Comparison of ENCODE assay signal across 19 cellular contexts in the genomic region with DNA sequence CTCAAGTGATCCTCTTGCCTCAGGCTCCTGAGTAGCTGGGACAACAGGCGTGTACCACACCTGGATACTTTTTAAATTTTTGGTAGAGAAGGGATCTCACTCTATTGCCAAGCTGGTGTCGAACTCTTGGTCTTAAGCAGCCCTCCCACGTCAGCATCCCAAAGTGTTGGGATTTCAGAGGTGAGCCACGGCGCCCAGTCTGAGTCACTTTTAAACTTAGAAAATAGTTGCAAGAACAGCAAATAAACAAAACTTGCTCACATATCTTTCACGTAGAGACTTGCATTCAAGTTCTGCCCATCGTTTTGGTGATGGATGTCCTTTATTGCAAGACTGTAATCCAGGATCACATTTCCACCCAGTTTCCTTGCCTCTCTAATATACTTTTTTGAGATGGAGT.
"Had no signal": no experiment of that assay in that cellular context is flagged by ENCODE, and none has a peak within 500 bp of the region (broad histone marks: within the 10 kb centered on the region; RNA-seq: fewer than 3 reads in every experiment).

No MANE protein-coding gene starts in this region.

- H3K4me3 Mint-ChIP-seq: activated T-helper 1 cell treated with anti-CD3 and anti-CD28 coated beads, Interleukin-12 subunit alpha, Interleukin-12 subunit beta, Interleukin-2, Interleukin-4 antibody, amounts not matched to agents 30 ng/mL and 10 ng/mL and 1 ng/mL, durations not matched to agents 14 hours and 24 hours and 36 hours; endodermal cell; immature natural killer cell; naive thymus-derived CD8-positive, alpha-beta T cell; stimulated activated memory B cell treated with anti-CD40 and anti-IgM and Interleukin-4, amounts not matched to agents 10 μg/mL and 1 μg/mL and 100 μg/mL, for 72 hours; T-helper 1 cell treated with Interleukin-12 subunit alpha and Interleukin-12 subunit beta and Interleukin-4 antibody, amounts not matched to agents 30 μg/mL and 1 μg/mL, for 36 hours had no signal

- H3K27ac Mint-ChIP-seq: activated naive CD4-positive, alpha-beta T cell treated with anti-CD3 and anti-CD28 coated beads, Interleukin-2, amount 50 U/mL, for 72 hours; activated T-helper 1 cell treated with anti-CD3 and anti-CD28 coated beads, Interleukin-12 subunit alpha, Interleukin-12 subunit beta, Interleukin-2, Interleukin-4 antibody, amounts not matched to agents 30 ng/mL and 10 ng/mL and 1 ng/mL, durations not matched to agents 14 hours and 24 hours and 36 hours; endodermal cell; stimulated activated memory B cell treated with anti-CD40 and anti-IgM and Interleukin-4, amounts not matched to agents 10 μg/mL and 1 μg/mL and 100 μg/mL, for 72 hours; T-helper 1 cell treated with Interleukin-12 subunit alpha and Interleukin-12 subunit beta and Interleukin-4 antibody, amounts not matched to agents 30 μg/mL and 1 μg/mL, for 36 hours had no signal

- DNase-seq: activated CD4-positive, alpha-beta T cell treated with anti-CD3 and anti-CD28 coated beads for 1 hour; activated gamma-delta T cell treated with Interleukin-2 at 50 U/mL for 16 hours; activated T-cell treated with anti-CD3 and anti-CD28 coated beads for 4 hours; dorsolateral prefrontal cortex; endodermal cell; erythroblast; immature natural killer cell; kidney glomerular epithelial cell; mesendoderm; naive thymus-derived CD8-positive, alpha-beta T cell; ovary; stimulated activated CD4-positive, alpha-beta T cell treated with anti-CD3 and anti-CD28 coated beads, Interleukin-4, amount 100 ng/mL, for 24 hours had no signal

- H3K27me3 ChIP-seq: adrenal gland, dorsolateral prefrontal cortex, ovary had no signal

- H3K27me3 Mint-ChIP-seq: naive thymus-derived CD8-positive, alpha-beta T cell; stimulated activated memory B cell treated with anti-CD40 and anti-IgM and Interleukin-4, amounts not matched to agents 10 μg/mL and 1 μg/mL and 100 μg/mL, for 72 hours had no signal

- H3K4me2 ChIP-seq: smooth muscle cell had no signal

- H3K9me3 Mint-ChIP-seq: activated naive CD4-positive, alpha-beta T cell treated with anti-CD3 and anti-CD28 coated beads, Interleukin-2, amount 50 U/mL, for 72 hours; activated T-helper 1 cell treated with anti-CD3 and anti-CD28 coated beads, Interleukin-12 subunit alpha, Interleukin-12 subunit beta, Interleukin-2, Interleukin-4 antibody, amounts not matched to agents 30 ng/mL and 10 ng/mL and 1 ng/mL, durations not matched to agents 14 hours and 24 hours and 36 hours; endodermal cell; immature natural killer cell; naive thymus-derived CD8-positive, alpha-beta T cell; stimulated activated memory B cell treated with anti-CD40 and anti-IgM and Interleukin-4, amounts not matched to agents 10 μg/mL and 1 μg/mL and 100 μg/mL, for 72 hours; T-helper 1 cell treated with Interleukin-12 subunit alpha and Interleukin-12 subunit beta and Interleukin-4 antibody, amounts not matched to agents 30 μg/mL and 1 μg/mL, for 36 hours had no signal

- ATAC-seq: activated naive CD4-positive, alpha-beta T cell treated with anti-CD3 and anti-CD28 coated beads, Interleukin-2, amount 50 U/mL, for 72 hours; naive thymus-derived CD8-positive, alpha-beta T cell; sciatic nerve; stimulated activated memory B cell treated with anti-CD40 and anti-IgM and Interleukin-4, amounts not matched to agents 10 μg/mL and 1 μg/mL and 100 μg/mL, for 72 hours had no signal

- H3K27ac ChIP-seq: adrenal gland, ovary had no signal

- H3K4me3 ChIP-seq: adrenal gland, dorsolateral prefrontal cortex, ovary, smooth muscle cell had no signal
